Comparison of ENCODE assay signal across 8 cellular contexts in the genomic region with DNA sequence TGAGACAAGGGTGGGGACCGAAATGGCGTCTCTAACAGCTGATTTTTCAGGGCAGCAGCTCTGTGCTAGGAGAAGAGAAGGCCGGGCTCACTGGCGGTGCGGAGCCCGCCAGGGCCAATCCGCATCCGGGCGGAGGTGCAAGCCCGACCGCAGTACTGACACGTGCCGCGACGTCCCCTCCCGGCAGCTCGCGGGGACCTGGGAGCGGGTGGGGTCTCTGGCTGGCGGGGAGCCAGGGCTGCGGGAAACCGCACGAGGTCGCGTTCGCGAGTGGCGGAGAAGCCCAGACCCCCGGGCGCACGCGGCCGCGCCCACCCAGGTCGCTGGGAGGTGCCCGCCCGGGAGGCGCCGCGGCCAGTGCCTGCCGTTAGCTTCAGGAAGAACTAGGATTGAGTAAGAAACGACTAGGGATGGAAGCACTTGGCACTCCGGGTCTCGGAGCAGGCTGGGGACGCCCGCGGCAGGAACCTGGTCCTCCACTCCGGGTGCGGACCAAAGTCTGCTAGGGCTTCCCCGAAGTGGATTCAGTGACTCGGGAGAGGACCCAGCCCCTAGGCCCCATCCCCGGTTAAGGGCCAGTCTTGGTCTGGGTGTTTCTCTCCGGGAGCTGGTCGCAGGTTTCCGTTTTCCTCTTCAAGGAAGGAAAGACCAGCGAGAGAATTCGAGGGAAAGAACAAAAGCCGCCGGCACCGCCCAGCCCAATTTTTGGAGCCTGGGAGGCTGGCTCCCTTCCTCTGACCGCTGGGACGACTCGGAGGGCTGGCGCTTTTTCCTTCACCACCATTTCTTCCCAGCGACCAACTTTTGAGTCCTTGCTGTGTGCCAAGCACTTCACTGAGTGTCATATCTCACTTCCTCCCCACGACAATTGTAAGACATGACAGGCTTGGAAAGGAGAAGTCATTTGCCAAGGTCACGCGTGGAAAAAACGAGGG. TPM values are rescaled to one million over a fixed set of nuclear protein-coding genes. Genes with fewer than 3 reads are reported as not detected.
DNase-seq lines count a peak whose midpoint lies in the region; ATAC-seq and TF ChIP-seq lines count a peak whose summit lies in the region.

No MANE protein-coding gene starts in this region.

- 2% methylated on average over 55 to 61 of the region's 69 CpGs for WGBS in mesodermal cell (ENCODE audit: insufficient coverage in 2 of 2), 2 experiments

- TF ChIP-seq CTCF in endothelial cell (IDR thresholded peaks at IDR 0.05; ENCODE audit: unreplicated experiment), result no peak

- CTCF ChIA-PET in activated CD8-positive, alpha-beta memory T cell treated with anti-CD3 and anti-CD28 coated beads, Interleukin-2, amount 10 ng/mL, durations not matched to agents 7 days and 5 days (lab: Charles Lee), result interaction anchor here (0.5 to 3.3 kb wide), 7 partner anchors 14 to 1479 kb away, joined by 3 to 21 read pairs (median 5); a partner anchor contains a TSS

- peaks cover 40% of the 10 kb centered on the region for H3K27me3 Mint-ChIP-seq in activated CD8-positive, alpha-beta memory T cell treated with anti-CD3 and anti-CD28 coated beads, Interleukin-2, amount 10 ng/mL, durations not matched to agents 7 days and 5 days
- peaks cover 9% of the 10 kb centered on the region for H3K27me3 Mint-ChIP-seq in endothelial cell (ENCODE audit: unreplicated experiment)

- peak overlapping the region; percentile 74 for H3K4me3 Mint-ChIP-seq in activated CD8-positive, alpha-beta memory T cell treated with anti-CD3 and anti-CD28 coated beads, Interleukin-2, amount 10 ng/mL, durations not matched to agents 7 days and 5 days
- peak overlapping the region; percentile 86 for H3K4me3 Mint-ChIP-seq in endothelial cell (ENCODE audit: unreplicated experiment)

- DNase-seq in DMS79 (lab: John Stamatoyannopoulos, UW) (peak; percentile 93), NCI-H146 (lab: John Stamatoyannopoulos, UW) (peak; percentile 85), endothelial cell (ENCODE audit: low spot score) (peak; percentile 71), RKO (ENCODE audit: low spot score) (no peak)
- peak; percentile 69 for DNase-seq in activated CD8-positive, alpha-beta memory T cell treated with anti-CD3 and anti-CD28 coated beads, Interleukin-2, amount 10 ng/mL, durations not matched to agents 7 days and 5 days
- peak; percentile 57 for DNase-seq in stimulated activated naive CD8-positive, alpha-beta T cell treated with anti-CD3 and anti-CD28 coated beads, Interleukin-15, Interleukin-2, amounts not matched to agents 100 U/mL and 50 U/mL, for 24 hours

- no peaks in the 10 kb centered on the region for H3K9me3 ChIP-seq in mesodermal cell (ENCODE audit: control insufficient read depth, low read length)

- H3K9me3 Mint-ChIP-seq in activated CD8-positive, alpha-beta memory T cell treated with anti-CD3 and anti-CD28 coated beads, Interleukin-2, amount 10 ng/mL, durations not matched to agents 7 days and 5 days (ENCODE audit: low read depth), result no peaks in the 10 kb centered on the region
- no peaks in the 10 kb centered on the region for H3K9me3 Mint-ChIP-seq in endothelial cell (ENCODE audit: unreplicated experiment)

- no peaks in the 10 kb centered on the region for H3K36me3 ChIP-seq in mesodermal cell (ENCODE audit: control insufficient read depth, insufficient read depth, low read length)

- H3K4me1 ChIP-seq in mesodermal cell (ENCODE audit: control insufficient read depth, insufficient read depth, low read length, poor library complexity, severe bottlenecking), result peaks cover 10% of the 10 kb centered on the region

- peak overlapping the region; percentile 66 for H3K27ac ChIP-seq in mesodermal cell (ENCODE audit: low read depth, low read length, severe bottlenecking)

- peak; percentile 91 for ATAC-seq in activated CD8-positive, alpha-beta memory T cell treated with anti-CD3 and anti-CD28 coated beads, Interleukin-2, amount 10 ng/mL, durations not matched to agents 7 days and 5 days
- peak; percentile 80 for ATAC-seq in stimulated activated naive CD8-positive, alpha-beta T cell treated with anti-CD3 and anti-CD28 coated beads, Interleukin-15, Interleukin-2, amounts not matched to agents 100 U/mL and 50 U/mL, for 24 hours
- ATAC-seq in GM19455 (IDR thresholded peaks at IDR 0.05; ENCODE audit: unreplicated experiment), result no peak

- no peaks in the 10 kb centered on the region for H3K36me3 Mint-ChIP-seq in activated CD8-positive, alpha-beta memory T cell treated with anti-CD3 and anti-CD28 coated beads, Interleukin-2, amount 10 ng/mL, durations not matched to agents 7 days and 5 days
- no peaks in the 10 kb centered on the region for H3K36me3 Mint-ChIP-seq in endothelial cell (ENCODE audit: low read depth, unreplicated experiment)

- H3K4me1 Mint-ChIP-seq in activated CD8-positive, alpha-beta memory T cell treated with anti-CD3 and anti-CD28 coated beads, Interleukin-2, amount 10 ng/mL, durations not matched to agents 7 days and 5 days, result peaks cover 20% of the 10 kb centered on the region
- peaks cover 54% of the 10 kb centered on the region for H3K4me1 Mint-ChIP-seq in endothelial cell (ENCODE audit: unreplicated experiment)

- peak overlapping the region; percentile 29 for H3K27ac Mint-ChIP-seq in activated CD8-positive, alpha-beta memory T cell treated with anti-CD3 and anti-CD28 coated beads, Interleukin-2, amount 10 ng/mL, durations not matched to agents 7 days and 5 days
- H3K27ac Mint-ChIP-seq in endothelial cell (ENCODE audit: unreplicated experiment), result peak overlapping the region; percentile 98

- H3K4me3 ChIP-seq in mesodermal cell (ENCODE audit: extremely low read depth, insufficient read depth, low read length, poor library complexity, severe bottlenecking), result peak overlapping the region; percentile 50

RNA-seq across cellular contexts. Expression of a gene that starts 16.7 kb away (rescaled TPM):
- 100 to 1,000 TPM; 548 to 626 TPM for total RNA-seq in activated CD8-positive, alpha-beta memory T cell treated with anti-CD3 and anti-CD28 coated beads, Interleukin-2, amount 10 ng/mL, durations not matched to agents 7 days and 5 days
- total RNA-seq in endothelial cell (ENCODE audit: unreplicated experiment), result 972 TPM
- 857 TPM for polyA plus RNA-seq in mesodermal cell (2013, experiment 1 of 2)
- 919 TPM for polyA plus RNA-seq in mesodermal cell (2013, experiment 2 of 2)

RNA-seq across cellular contexts. Expression of a gene that starts 47.4 kb away (rescaled TPM):
- 1 to 10 TPM; 2.2 to 5.0 TPM for total RNA-seq in activated CD8-positive, alpha-beta memory T cell treated with anti-CD3 and anti-CD28 coated beads, Interleukin-2, amount 10 ng/mL, durations not matched to agents 7 days and 5 days
- 18.7 TPM for total RNA-seq in endothelial cell (ENCODE audit: unreplicated experiment)
- 8.0 TPM for polyA plus RNA-seq in mesodermal cell (2013, experiment 1 of 2)
- polyA plus RNA-seq in mesodermal cell (2013, experiment 2 of 2), result 8.1 TPM
